ENCODE assay signal across 10 cellular contexts in genomic region chr11:67563354-67564114, GRCh38. TPM values are rescaled to one million over a fixed set of nuclear protein-coding genes. Genes with fewer than 3 reads are reported as not detected.
DNase-seq lines count a peak whose midpoint lies in the region; ATAC-seq and FAIRE-seq lines count a peak whose summit lies in the region.
"Had no signal": no experiment of that assay in that cellular context is flagged by ENCODE, and none has a peak within 500 bp of the region (broad histone marks: within the 10 kb centered on the region; RNA-seq: fewer than 3 reads in every experiment).

No MANE protein-coding gene starts in this region.

- no peaks in the 10 kb centered on the region for H3K9me3 ChIP-seq in HUES48 (ENCODE audit: control insufficient read depth, insufficient read depth, low read length)

- H3K4me3 ChIP-seq in HUES48 (ENCODE audit: low read depth, low read length) = no peak overlapping the region

- H3K27ac ChIP-seq in HUES48 (ENCODE audit: low read depth, low read length) = peak overlapping the region; percentile 15
- H3K27ac ChIP-seq: KMS-11 had no signal

- POLR2A ChIA-PET in naive thymus-derived CD8-positive, alpha-beta T cell (lab: Charles Lee) = no interaction called here

- DNase-seq in cerebellum (ENCODE audit: low spot score) (peak; percentile 35), left kidney (ENCODE audit: low read depth, low spot score) (peak; percentile 66), urothelium cell line (ENCODE audit: low spot score) (peak; percentile 64), GF-D8 (lab: John Stamatoyannopoulos, UW) (no peak)
- DNase-seq in naive thymus-derived CD8-positive, alpha-beta T cell = no peak
- DNase-seq: activated gamma-delta T cell had no signal

- H3K36me3 ChIP-seq in HUES48 (ENCODE audit: control insufficient read depth, insufficient read depth, low read length) = no peaks in the 10 kb centered on the region

- no peak overlapping the region for H3K4me3 Mint-ChIP-seq in naive thymus-derived CD8-positive, alpha-beta T cell

- no peak for FAIRE-seq in urothelium cell line (lab: Jason Lieb, UNC)

- no peak overlapping the region for H3K9ac ChIP-seq in HUES48 (ENCODE audit: low read depth, low read length)
- H3K9ac ChIP-seq: KMS-11 had no signal

- H3K4me1 Mint-ChIP-seq in naive thymus-derived CD8-positive, alpha-beta T cell = peaks cover 0 to 2% (median 0%) of the 10 kb centered on the region in 4 donors

- H3K9me3 Mint-ChIP-seq in naive thymus-derived CD8-positive, alpha-beta T cell = no peaks in the 10 kb centered on the region

- peaks cover 3 to 11% (median 7%) of the 10 kb centered on the region in 5 donors for H3K27me3 Mint-ChIP-seq in naive thymus-derived CD8-positive, alpha-beta T cell

- ATAC-seq in naive thymus-derived CD8-positive, alpha-beta T cell = no peak
- ATAC-seq in HG02970 (IDR thresholded peaks at IDR 0.05; ENCODE audit: low FRiP score, unreplicated experiment) = no peak
- ATAC-seq in GM18502 (IDR thresholded peaks at IDR 0.05; ENCODE audit: poor library complexity, unreplicated experiment) = no peak

- no peaks in the 10 kb centered on the region for H3K36me3 Mint-ChIP-seq in naive thymus-derived CD8-positive, alpha-beta T cell

- no peak overlapping the region for H3K27ac Mint-ChIP-seq in naive thymus-derived CD8-positive, alpha-beta T cell

- no peaks in the 10 kb centered on the region for H3K27me3 ChIP-seq in HUES48 (ENCODE audit: control insufficient read depth, insufficient read depth, low read length)

- H3K4me1 ChIP-seq in HUES48 (ENCODE audit: control insufficient read depth, insufficient read depth, low read length) = peaks cover 3% of the 10 kb centered on the region; the same call in 1 of the 2 replicates

RNA-seq across cellular contexts. Expression of gene GSTP1, which starts 20.1 kb away (rescaled TPM):
- total RNA-seq in cerebellum = 129 TPM
- total RNA-seq in naive thymus-derived CD8-positive, alpha-beta T cell = 100 to 1,000 TPM; 177 to 186 TPM
- 100 to 1,000 TPM; 234 to 278 (median 276) TPM for polyA plus RNA-seq in naive thymus-derived CD8-positive, alpha-beta T cell

RNA-seq across cellular contexts. Expression of gene CABP2, which starts 40.3 kb away (rescaled TPM):
- total RNA-seq in cerebellum = not detected
- not detected for total RNA-seq in naive thymus-derived CD8-positive, alpha-beta T cell
- not detected for polyA plus RNA-seq in naive thymus-derived CD8-positive, alpha-beta T cell

RNA-seq across cellular contexts. Expression of gene NDUFV1, which starts 43.2 kb away (rescaled TPM):
- total RNA-seq in cerebellum = 106 TPM
- 100 to 1,000 TPM; 197 to 199 TPM for total RNA-seq in naive thymus-derived CD8-positive, alpha-beta T cell
- polyA plus RNA-seq in naive thymus-derived CD8-positive, alpha-beta T cell = 100 to 1,000 TPM; 122 to 123 (median 122) TPM

RNA-seq across cellular contexts. Expression of gene CDK2AP2, which starts 55.6 kb away (rescaled TPM):
- total RNA-seq in cerebellum = 7.9 TPM
- total RNA-seq in naive thymus-derived CD8-positive, alpha-beta T cell = 10 to 100 TPM; 41.8 to 46.4 TPM
- 10 to 100 TPM; 75.9 to 96.8 (median 79.5) TPM for polyA plus RNA-seq in naive thymus-derived CD8-positive, alpha-beta T cell

RNA-seq across cellular contexts. Expression of gene PITPNM1, which starts 58.4 kb away (rescaled TPM):
- total RNA-seq in cerebellum = 29.2 TPM
- 100 to 1,000 TPM; 118 to 120 TPM for total RNA-seq in naive thymus-derived CD8-positive, alpha-beta T cell
- 10 to 100 TPM; 13.8 to 36.5 (median 15.9) TPM for polyA plus RNA-seq in naive thymus-derived CD8-positive, alpha-beta T cell

Comparison
In these comparisons a context has a peak if more than half of its experiments do, and no peak if none do; other contexts are left out.
1. DNase-seq: peak in cerebellum (single experiment), left kidney (single experiment) and urothelium cell line (single experiment); none in GF-D8 (single experiment) and naive thymus-derived CD8-positive, alpha-beta T cell (0 of 10).